ENCODE assay signal across 8 cellular contexts in genomic region chr3:13346481-13347389, GRCh38.
DNase-seq lines count a peak whose midpoint lies in the region; ATAC-seq and TF ChIP-seq lines count a peak whose summit lies in the region.

No MANE protein-coding gene starts in this region.

- H3K27me3 Mint-ChIP-seq in GM23338 (ENCODE audit: insufficient read depth, low read depth, poor library complexity) (peaks cover 20% of the 10 kb centered on the region), activated B cell treated with CpG ODN at 0.5 μM for 24 hours (no peaks in the 10 kb centered on the region)

- intact Hi-C loops in activated B cell treated with CpG ODN at 0.5 μM for 24 hours (cut with micrococcal nuclease), result loop anchor here (1.0 to 2.0 kb wide), 2 partner anchors 106 to 254 kb away; no protein-coding TSS in a partner anchor
- intact Hi-C loops in psoas muscle (cut with DNase I), result loop anchor here in 1 of 2 donors (10.0 kb wide), 1 partner anchor 108 kb away; no protein-coding TSS in a partner anchor

- no peaks in the 10 kb centered on the region for H3K9me3 ChIP-seq in psoas muscle

- H3K27me3 ChIP-seq in GM23338 (ENCODE audit: insufficient read depth) (no peaks in the 10 kb centered on the region), psoas muscle (ENCODE audit: insufficient read depth in 3 of 3, low read length in 2 of 3) (no peaks in the 10 kb centered on the region)

- H3F3A ChIP-seq in GM23338 (replicated peaks; ENCODE audit: low read depth), result peaks cover 17% of the 10 kb centered on the region

- peak overlapping the region; percentile 61 for H3K4me2 ChIP-seq in GM23338

- H3K4me1 ChIP-seq in GM23338 (ENCODE audit: insufficient read depth) (peaks cover 49% of the 10 kb centered on the region), psoas muscle (peaks cover 3% of the 10 kb centered on the region)

- H3K36me3 ChIP-seq in GM23338 (ENCODE audit: insufficient read depth), result peaks cover 6% of the 10 kb centered on the region
- H3K36me3 ChIP-seq in psoas muscle (ENCODE audit: insufficient read depth in 1 of 2, low read depth in 1 of 2), result peaks cover 0 to 23% of the 10 kb centered on the region in 2 donors

- H3K4me1 Mint-ChIP-seq in GM23338 (peaks cover 64% of the 10 kb centered on the region), activated B cell treated with CpG ODN at 0.5 μM for 24 hours (peaks cover 15% of the 10 kb centered on the region)

- H4K20me1 ChIP-seq in GM23338 (replicated peaks; ENCODE audit: insufficient read depth), result no peaks in the 10 kb centered on the region

- no peak overlapping the region for H2AFZ ChIP-seq in GM23338

- ATAC-seq in GM23338 (peak; percentile 69), activated B cell treated with CpG ODN at 0.5 μM for 24 hours (ENCODE audit: low read depth) (peak; percentile 56), psoas muscle (peak; percentile 67 to 91 (median 90)), GM19452 (IDR thresholded peaks at IDR 0.05; ENCODE audit: unreplicated experiment) (no peak)

- H3K4me3 ChIP-seq in GM23338, result 0 out of 2 replicates have a peak overlapping the region, but pooled peaks have one; percentile 13
- H3K4me3 ChIP-seq in psoas muscle, result no peak overlapping the region

- H3K79me2 ChIP-seq in GM23338 (replicated peaks; ENCODE audit: insufficient read depth), result no peaks in the 10 kb centered on the region

- POLR2A ChIA-PET in activated B cell treated with CpG ODN at 0.5 μM for 24 hours (lab: Charles Lee), result interaction anchor here (0.7 to 1.0 kb wide), 2 partner anchors 74 to 133 kb away, joined by 3 read pairs; partner anchors contain the start of genes HDAC11 and NUP210

- no peaks in the 10 kb centered on the region for H3K9me2 ChIP-seq in GM23338 (ENCODE audit: insufficient read depth)

- peaks cover 59% of the 10 kb centered on the region for H3K36me3 Mint-ChIP-seq in GM23338 (ENCODE audit: low read depth)
- peaks cover 79% of the 10 kb centered on the region for H3K36me3 Mint-ChIP-seq in activated B cell treated with CpG ODN at 0.5 μM for 24 hours (ENCODE audit: low read depth)

- DNase-seq in GM23338 (ENCODE audit: low spot score) (peak; percentile 78), activated B cell treated with CpG ODN at 0.5 μM for 24 hours (no peak), cerebellar cortex (ENCODE audit: low spot score) (peak; percentile 44), psoas muscle (peak; percentile 36 to 77), NCI-H1436 treated with DMSO at 0.1 percent for 48 hours (lab: John Stamatoyannopoulos, UW) (no peak), AG08395 (ENCODE audit: low spot score) (no peak), MV-4-11 (lab: John Stamatoyannopoulos, UW) (no peak)

- H3K9me3 Mint-ChIP-seq in GM23338 (no peaks in the 10 kb centered on the region; the same call in 2 of the 3 replicates), activated B cell treated with CpG ODN at 0.5 μM for 24 hours (no peaks in the 10 kb centered on the region)

- H3K27ac Mint-ChIP-seq in GM23338 (peak overlapping the region; percentile 97), activated B cell treated with CpG ODN at 0.5 μM for 24 hours (peak overlapping the region; percentile 41)

- peak overlapping the region; percentile 61 for H3K4me3 Mint-ChIP-seq in GM23338
- no peak overlapping the region for H3K4me3 Mint-ChIP-seq in activated B cell treated with CpG ODN at 0.5 μM for 24 hours

- WGBS in psoas muscle, 3 donors, result 38 to 48% (median 43%) methylated on average over 23 of the region's 23 CpGs

- TF ChIP-seq CTCF in GM23338 (conservative IDR thresholded peaks at IDR 0.05; ENCODE audit: low read depth in 2 of 2) (peak; percentile 35 to 67; a peak in 3 of 4 replicates), activated B cell treated with CpG ODN at 0.5 μM for 24 hours (IDR thresholded peaks at IDR 0.05) (no peak), psoas muscle (IDR thresholded peaks at IDR 0.05) (no peak)

- H3K27ac ChIP-seq in GM23338 (ENCODE audit: low read depth) (peak overlapping the region; percentile 93), psoas muscle (peak overlapping the region; percentile 53)

- CTCF ChIA-PET in activated B cell treated with CpG ODN at 0.5 μM for 24 hours (lab: Charles Lee), result interaction anchor here (0.7 to 3.1 kb wide), 5 partner anchors 74 to 1499 kb away, joined by 3 to 20 read pairs (median 3); partner anchors contain the start of gene NUP210

TF ChIP-seq in GM23338, 12 proteins besides CTCF, POLR2A, EP300 and RAD21:
- peak; percentile 83 for TF ChIP-seq NANOG (IDR thresholded peaks at IDR 0.05; ENCODE audit: borderline replicate concordance)
- no peak for TF ChIP-seq JUNB (IDR thresholded peaks at IDR 0.05; ENCODE audit: unreplicated experiment)

Comparison
In these comparisons a context has a peak if more than half of its experiments do, and no peak if none do; other contexts are left out.
1. DNase-seq: peak in GM23338 (single experiment), cerebellar cortex (single experiment) and psoas muscle (2 of 2); none in activated B cell treated with CpG ODN at 0.5 μM for 24 hours (single experiment), NCI-H1436 treated with DMSO at 0.1 percent for 48 hours (single experiment), AG08395 (single experiment) and MV-4-11 (single experiment).
2. CTCF ChIP-seq: peak in GM23338 (2 of 2); none in activated B cell treated with CpG ODN at 0.5 μM for 24 hours (single experiment) and psoas muscle (single experiment).